In the genomic region with DNA sequence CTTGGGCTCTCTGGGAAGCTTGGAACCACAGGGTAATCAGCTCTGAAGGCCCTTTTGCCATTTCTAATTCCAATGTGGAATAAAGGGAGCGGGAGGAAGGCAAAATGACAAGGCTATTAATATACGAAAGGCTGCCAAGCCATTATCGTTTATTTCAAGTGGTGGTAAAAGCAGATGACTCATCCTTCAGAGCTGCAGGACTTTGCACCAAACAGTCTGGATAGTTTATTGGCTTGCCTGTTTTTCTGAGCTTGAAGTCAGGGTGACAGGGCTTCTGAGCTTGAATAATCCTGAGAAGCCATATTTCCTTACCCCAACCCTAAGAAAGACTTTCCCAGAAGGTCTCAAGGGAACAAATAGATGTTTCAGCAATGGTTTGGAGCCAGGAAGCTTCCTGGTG, we compare ENCODE assay signal across 11 cellular contexts. TPM values are rescaled to one million over a fixed set of nuclear protein-coding genes. Genes with fewer than 3 reads are reported as not detected.
A peak's percentile ranks its signal among the peaks of the same experiment; 100 is the strongest.
DNase-seq lines count a peak whose midpoint lies in the region; ATAC-seq, FAIRE-seq and TF ChIP-seq lines count a peak whose summit lies in the region.
"Had no signal": no experiment of that assay in that cellular context is flagged by ENCODE, and none has a peak within 500 bp of the region (broad histone marks: within the 10 kb centered on the region; RNA-seq: fewer than 3 reads in every experiment).

No MANE protein-coding gene starts in this region.

- H3K27ac ChIP-seq in mucosa of rectum (ENCODE audit: low read depth in 2 of 2, low read length in 2 of 2), result peak overlapping the region; percentile 41 to 70

- TF ChIP-seq CTCF in progenitor cell of endocrine pancreas (IDR thresholded peaks at IDR 0.05; ENCODE audit: unreplicated experiment), result no peak

- H3K27ac Mint-ChIP-seq in progenitor cell of endocrine pancreas, result no peak overlapping the region
- H3K27ac Mint-ChIP-seq: activated T-helper 2 cell treated with anti-CD3 and anti-CD28 coated beads, Interferon-gamma antibody, Interleukin-2, Interleukin-4, amounts not matched to agents 10 μg/mL and 5 μg/mL and 100 μg/mL, durations not matched to agents 14 hours and 24 hours and 36 hours; T-helper 1 cell treated with Interleukin-12 subunit alpha and Interleukin-12 subunit beta and Interleukin-4 antibody, amounts not matched to agents 30 μg/mL and 1 μg/mL, for 36 hours had no signal

- H3K9me3 ChIP-seq in mucosa of rectum (ENCODE audit: control insufficient read depth in 2 of 2, low read length in 2 of 2), result no peaks in the 10 kb centered on the region

- peaks cover 1% of the 10 kb centered on the region for H3K36me3 Mint-ChIP-seq in progenitor cell of endocrine pancreas (ENCODE audit: insufficient read depth)

- H3K9me3 Mint-ChIP-seq in progenitor cell of endocrine pancreas (ENCODE audit: low read depth), result peaks cover 13% of the 10 kb centered on the region
- H3K9me3 Mint-ChIP-seq: activated T-helper 2 cell treated with anti-CD3 and anti-CD28 coated beads, Interferon-gamma antibody, Interleukin-2, Interleukin-4, amounts not matched to agents 10 μg/mL and 5 μg/mL and 100 μg/mL, durations not matched to agents 14 hours and 24 hours and 36 hours; T-helper 1 cell treated with Interleukin-12 subunit alpha and Interleukin-12 subunit beta and Interleukin-4 antibody, amounts not matched to agents 30 μg/mL and 1 μg/mL, for 36 hours had no signal

- DNase-seq in DMS153 treated with DMSO at 0.1 percent for 48 hours (lab: John Stamatoyannopoulos, UW; ENCODE audit: unreplicated experiment) (peak; percentile 85), NCI-H2029 (lab: John Stamatoyannopoulos, UW) (peak; percentile 31), dedifferentiated amniotic fluid mesenchymal stem cell (ENCODE audit: extremely low spot score) (peak; percentile 25), medulla oblongata (ENCODE audit: extremely low spot score) (no peak), progenitor cell of endocrine pancreas (ENCODE audit: low spot score, unreplicated experiment) (no peak), HTR-8/SVneo (ENCODE audit: insufficient read length, low spot score) (no peak)
- DNase-seq: NCI-H1436 had no signal

- no peak overlapping the region for H3K9ac ChIP-seq in mucosa of rectum (ENCODE audit: low read depth in 1 of 2, low read length in 2 of 2)

- H3K4me1 Mint-ChIP-seq in progenitor cell of endocrine pancreas (ENCODE audit: low read depth), result no peaks in the 10 kb centered on the region

- no peak overlapping the region for H3K4me3 ChIP-seq in mucosa of rectum (ENCODE audit: low read length in 2 of 2)

- no peaks in the 10 kb centered on the region for H3K36me3 ChIP-seq in mucosa of rectum (ENCODE audit: control insufficient read depth in 2 of 2, insufficient read depth in 2 of 2, low read length in 2 of 2)

- peaks cover 6 to 16% of the 10 kb centered on the region in 2 donors for H3K4me1 ChIP-seq in mucosa of rectum (ENCODE audit: control insufficient read depth in 2 of 2, insufficient read depth in 2 of 2, low read length in 2 of 2)

- no peak for FAIRE-seq in HTR-8/SVneo (lab: Jason Lieb, UNC)

- H3K27me3 Mint-ChIP-seq in progenitor cell of endocrine pancreas, result peaks cover 12% of the 10 kb centered on the region

- H3K4me3 Mint-ChIP-seq in progenitor cell of endocrine pancreas (ENCODE audit: low read depth), result no peak overlapping the region
- H3K4me3 Mint-ChIP-seq: T-helper 1 cell treated with Interleukin-12 subunit alpha and Interleukin-12 subunit beta and Interleukin-4 antibody, amounts not matched to agents 30 μg/mL and 1 μg/mL, for 36 hours had no signal

- ATAC-seq in GM21423 (IDR thresholded peaks at IDR 0.05; ENCODE audit: unreplicated experiment), result no peak

- H3K27me3 ChIP-seq in mucosa of rectum (ENCODE audit: control insufficient read depth in 2 of 2, insufficient read depth in 2 of 2, low read length in 2 of 2), result no peaks in the 10 kb centered on the region

RNA-seq across cellular contexts. Expression of gene GABRE, which starts 7.7 kb away (rescaled TPM):
- total RNA-seq in progenitor cell of endocrine pancreas, result 1.5 and 2.6 TPM in 2 replicates
- total RNA-seq: activated T-helper 2 cell treated with anti-CD3 and anti-CD28 coated beads, Interferon-gamma antibody, Interleukin-2, Interleukin-4, amounts not matched to agents 10 μg/mL and 5 μg/mL and 100 μg/mL, durations not matched to agents 14 hours and 24 hours and 36 hours had no signal

Comparison
In these comparisons a context has a peak if more than half of its experiments do, and no peak if none do; other contexts are left out.
1. DNase-seq: peak in DMS153 treated with DMSO at 0.1 percent for 48 hours (single experiment), NCI-H2029 (single experiment) and dedifferentiated amniotic fluid mesenchymal stem cell (single experiment); none in medulla oblongata (single experiment), progenitor cell of endocrine pancreas (single experiment) and HTR-8/SVneo (single experiment).